ENCODE assay signal across 24 cellular contexts in genomic region chr6:80976336-80976735, GRCh38.
DNase-seq lines count a peak whose midpoint lies in the region; TF ChIP-seq lines count a peak whose summit lies in the region.
"Had no signal": no experiment of that assay in that cellular context is flagged by ENCODE, and none has a peak within 500 bp of the region (broad histone marks: within the 10 kb centered on the region; RNA-seq: fewer than 3 reads in every experiment).

No MANE protein-coding gene starts in this region.

- POLR2A ChIA-PET in GM10248 (lab: Yijun Ruan, JAX) = no interaction called here

- H3K4me2 ChIP-seq in GM23248 (ENCODE audit: unreplicated experiment) = no peak overlapping the region
- H3K4me2 ChIP-seq: BLaER1, GM23338, PC-9 had no signal

- H3K9me3 ChIP-seq in GM23248 (ENCODE audit: low read depth) = no peaks in the 10 kb centered on the region
- H3K9me3 ChIP-seq: BLaER1, HAP-1, SJSA1 had no signal

- H3K4me3 ChIP-seq in GM23248 (no peak overlapping the region), fibroblast of the aortic adventitia (ENCODE audit: low read depth, low read length) (no peak overlapping the region)
- H3K4me3 ChIP-seq: BLaER1, GM23338, HAP-1, PC-9, SJSA1 had no signal

- no peak overlapping the region for H3K27ac ChIP-seq in GM23248
- H3K27ac ChIP-seq: BLaER1, PC-9, SJSA1 had no signal

- H4K20me1 ChIP-seq in GM23248 (ENCODE audit: insufficient read depth) = no peaks in the 10 kb centered on the region
- H4K20me1 ChIP-seq: BLaER1 had no signal

- H2AFZ ChIP-seq in GM23248 = no peak overlapping the region
- H2AFZ ChIP-seq: GM23338, PC-9 had no signal

- in situ Hi-C loops in GM23248 (cut with MboI) = no loop called here

- H3K79me2 ChIP-seq in GM23248 (ENCODE audit: insufficient read depth) = no peaks in the 10 kb centered on the region

- H3K27me3 ChIP-seq in GM23248 (replicated peaks; ENCODE audit: insufficient read depth) = no peaks in the 10 kb centered on the region
- H3K27me3 ChIP-seq: BLaER1, SJSA1 had no signal

- CTCF ChIA-PET in GM10248 (lab: Yijun Ruan, JAX) = interaction anchor here (1.2 kb wide), 1 partner anchor 10 kb away, joined by 5 read pairs; no protein-coding TSS in a partner anchor

- H3K9ac ChIP-seq in GM23248 = no peak overlapping the region
- H3K9ac ChIP-seq: BLaER1 had no signal

- no peaks in the 10 kb centered on the region for H3K9me2 ChIP-seq in GM23248 (ENCODE audit: insufficient read depth)

- H3F3A ChIP-seq in GM23248 (ENCODE audit: insufficient read depth) = no peaks in the 10 kb centered on the region

- TF ChIP-seq CTCF in fibroblast of the aortic adventitia (IDR thresholded peaks at IDR 0.05; ENCODE audit: insufficient read depth, low read length) = no peak
- TF ChIP-seq CTCF in GM10248 (IDR thresholded peaks at IDR 0.05; ENCODE audit: control extremely low read depth, extremely low read depth, low read depth, missing control alignments) = no peak

- WGBS in GM23248 (ENCODE audit: low coverage in 1 of 2, low lambda C conversion rate in 2 of 2, missing lambda C conversion rate in 2 of 2), 2 experiments = 47 to 50% methylated on average over 3 of the region's 3 CpGs

- peak; percentile 5 for DNase-seq in A172 (ENCODE audit: low spot score)
- DNase-seq in GM23248 = peak; percentile 9
- peak; percentile 37 for DNase-seq in NCI-H226
- peak; percentile 20 for DNase-seq in fibroblast of the aortic adventitia (ENCODE audit: low read depth)
- DNase-seq in DMS 273 treated with DMSO at 0.1 percent for 48 hours (lab: John Stamatoyannopoulos, UW) = no peak
- no peak for DNase-seq in GM10248 (ENCODE audit: extremely low spot score)
- DNase-seq in NCI-H1694 treated with DMSO at 0.1 percent for 48 hours (lab: John Stamatoyannopoulos, UW) = no peak
- DNase-seq in NCI-H82 treated with DMSO at 0.1 percent for 48 hours (lab: John Stamatoyannopoulos, UW; ENCODE audit: unreplicated experiment) = no peak
- DNase-seq: 8988T; CD4-positive, CD25-positive, alpha-beta regulatory T cell; MV-4-11; NCI-H1105; NCI-H146; NCI-H2029; NCI-H446 treated with DMSO at 0.1 percent for 48 hours; NCI-H526; NCI-H82; PC-9; Right ventricle myocardium superior; T-cell had no signal

- no peaks in the 10 kb centered on the region for H3K36me3 ChIP-seq in GM23248 (ENCODE audit: low read depth)
- H3K36me3 ChIP-seq: BLaER1, HAP-1, SJSA1 had no signal

- H3K4me1 ChIP-seq in GM23248 (ENCODE audit: insufficient read depth) = no peaks in the 10 kb centered on the region
- H3K4me1 ChIP-seq: BLaER1, HAP-1, SJSA1 had no signal

Comparison
In these comparisons a context has a peak if more than half of its experiments do, and no peak if none do; other contexts are left out.
1. DNase-seq: peak in A172 (single experiment), GM23248 (single experiment), NCI-H226 (single experiment) and fibroblast of the aortic adventitia (single experiment); none in DMS 273 treated with DMSO at 0.1 percent for 48 hours (single experiment), GM10248 (single experiment), NCI-H1694 treated with DMSO at 0.1 percent for 48 hours (single experiment) and NCI-H82 treated with DMSO at 0.1 percent for 48 hours (single experiment).